In the genomic region with DNA sequence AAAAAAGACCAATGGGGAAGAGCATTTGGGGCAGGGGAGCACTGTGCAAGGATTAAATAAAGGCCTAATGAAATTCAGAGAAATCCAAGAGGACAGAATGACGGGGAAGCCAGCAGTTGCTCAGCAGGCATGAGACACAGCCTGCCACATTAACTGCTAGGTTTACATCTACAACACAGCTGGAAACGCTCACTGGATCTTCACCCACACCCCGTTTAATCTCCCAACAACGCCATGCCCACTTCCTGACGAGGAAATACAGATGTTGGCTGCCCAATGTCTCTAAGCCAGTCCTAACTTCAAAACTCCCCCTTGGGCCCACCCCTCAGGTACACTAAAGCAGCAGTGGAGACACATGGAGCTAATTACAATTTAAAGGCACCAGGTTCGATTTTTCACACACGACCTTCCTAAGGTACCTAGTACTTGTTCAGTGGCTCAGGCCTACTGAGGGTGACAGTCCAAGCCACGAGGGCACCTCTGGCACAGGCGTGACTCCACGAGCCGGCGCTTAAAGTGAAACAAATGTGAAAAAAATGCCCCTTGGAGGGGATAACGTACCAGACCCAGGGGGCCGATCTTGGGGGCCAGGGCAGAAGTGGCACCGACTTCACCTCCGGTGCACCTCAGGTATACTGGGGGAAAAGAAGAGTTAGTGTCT, we compare ENCODE assay signal across 8 cellular contexts. TPM values are rescaled to one million over a fixed set of nuclear protein-coding genes. Genes with fewer than 3 reads are reported as not detected.
DNase-seq lines count a peak whose midpoint lies in the region; ATAC-seq and TF ChIP-seq lines count a peak whose summit lies in the region.

No MANE protein-coding gene starts in this region.

- peak overlapping the region; percentile 93 for H3K4me3 Mint-ChIP-seq in MCF 10A (ENCODE audit: unreplicated experiment)

- no peaks in the 10 kb centered on the region for H3K27me3 Mint-ChIP-seq in MCF 10A (ENCODE audit: insufficient read depth, unreplicated experiment)

- TF ChIP-seq POLR2A in testis (IDR thresholded peaks at IDR 0.05) = no peak

- no peaks in the 10 kb centered on the region for H3K27me3 ChIP-seq in testis

- H3K4me3 ChIP-seq in GM08714 (ENCODE audit: low read length) = peak overlapping the region; percentile 99
- H3K4me3 ChIP-seq in LNCaP clone FGC (ENCODE audit: low read depth, low read length) = peak overlapping the region; percentile 81
- peak overlapping the region; percentile 96 to 97 for H3K4me3 ChIP-seq in testis

- 2 to 3% methylated on average over 16 of the region's 16 CpGs for WGBS in testis, 2 donors

- BruUV-seq in MCF 10A (replicated peaks; lab: Mats Ljungman, UMichigan) = no TSS peak

- POLR2A ChIA-PET in MCF 10A (lab: Yijun Ruan, JAX) = interaction anchor here (0.5 to 3.6 kb wide), 38 partner anchors 10 to 401 kb away, joined by 3 to 91 read pairs (median 5); a partner anchor contains a TSS

- CTCF ChIA-PET in MCF 10A (lab: Yijun Ruan, JAX) = interaction anchor here (0.6 to 1.0 kb wide), 4 partner anchors 27 to 237 kb away, joined by 3 to 4 read pairs (median 3); no protein-coding TSS in a partner anchor

- peak overlapping the region; percentile 92 to 96 for H3K27ac ChIP-seq in testis

- H3K36me3 Mint-ChIP-seq in MCF 10A (ENCODE audit: insufficient read depth, unreplicated experiment) = peaks cover 86% of the 10 kb centered on the region

- H3K4me1 ChIP-seq in testis = peaks cover 20% of the 10 kb centered on the region

- H3K9me3 Mint-ChIP-seq in MCF 10A (ENCODE audit: unreplicated experiment) = no peaks in the 10 kb centered on the region

- no peaks in the 10 kb centered on the region for H3K36me3 ChIP-seq in testis (ENCODE audit: low read depth, missing control alignments)

- TF ChIP-seq CTCF in LNCaP clone FGC (IDR thresholded peaks at IDR 0.05; ENCODE audit: control insufficient read depth, extremely low read depth, insufficient read depth) (no peak), MCF 10A (IDR thresholded peaks at IDR 0.05; ENCODE audit: unreplicated experiment) (no peak), testis (IDR thresholded peaks at IDR 0.05) (no peak)

- peak; percentile 3 for ATAC-seq in left lobe of liver
- no peak for ATAC-seq in GM18873 (IDR thresholded peaks at IDR 0.05; ENCODE audit: low FRiP score, unreplicated experiment)
- ATAC-seq in GM21723 (IDR thresholded peaks at IDR 0.05; ENCODE audit: unreplicated experiment) = no peak

- peak overlapping the region; percentile 97 for H3K27ac Mint-ChIP-seq in MCF 10A (ENCODE audit: low read depth, unreplicated experiment)

- no peaks in the 10 kb centered on the region for H3K9me3 ChIP-seq in testis

- H3K4me1 Mint-ChIP-seq in MCF 10A (ENCODE audit: insufficient read depth, unreplicated experiment) = peaks cover 44% of the 10 kb centered on the region

- intact Hi-C loops in MCF 10A (cut with micrococcal nuclease) = no loop called here
- intact Hi-C loops in testis (cut with DNase I; ENCODE audit: low total_unique reads) = no loop called here

- DNase-seq in LNCaP clone FGC (ENCODE audit: low read depth) (no peak), MCF 10A (ENCODE audit: unreplicated experiment) (peak; percentile 17), left lobe of liver (ENCODE audit: low spot score) (no peak), testis (peak; percentile 20), NCI-H1048 (lab: John Stamatoyannopoulos, UW) (no peak)

RNA-seq across cellular contexts. Expression of a gene that starts 0.9 kb away (rescaled TPM):
- total RNA-seq in MCF 10A (2022) = 3,086 and 3,252 TPM in 2 replicates
- 307 TPM for total RNA-seq in left lobe of liver
- 100 to 1,000 TPM; 499 to 950 TPM for total RNA-seq in testis
- polyA plus RNA-seq in testis (ENCODE audit: insufficient read depth, low read depth, low replicate concordance) = 1,237 TPM

RNA-seq across cellular contexts. Expression of a gene that starts 1.0 kb away (rescaled TPM):
- total RNA-seq in MCF 10A (2022) = 23.5 and 26.2 TPM in 2 replicates
- total RNA-seq in left lobe of liver = 10.9 TPM
- total RNA-seq in testis = 10 to 100 TPM; 20.5 to 22.0 TPM
- polyA plus RNA-seq in testis (ENCODE audit: insufficient read depth, low read depth, low replicate concordance) = 9.9 TPM

RNA-seq across cellular contexts. Expression of a gene that starts 26.1 kb away (rescaled TPM):
- 7.9 and 9.3 TPM in 2 replicates for total RNA-seq in MCF 10A (2022)
- 4.2 TPM for total RNA-seq in left lobe of liver
- 10 to 100 TPM; 19.5 to 24.5 TPM for total RNA-seq in testis
- polyA plus RNA-seq in testis (ENCODE audit: insufficient read depth, low read depth, low replicate concordance) = 15.9 TPM

RNA-seq across cellular contexts. Expression of a gene that starts 53.3 kb away (rescaled TPM):
- total RNA-seq in MCF 10A (2022) = 13.7 and 14.0 TPM in 2 replicates
- total RNA-seq in left lobe of liver = 26.3 TPM
- 10 to 100 TPM; 62.7 to 68.6 TPM for total RNA-seq in testis
- polyA plus RNA-seq in testis (ENCODE audit: insufficient read depth, low read depth, low replicate concordance) = 128 TPM

Comparison
In these comparisons a context has a peak if more than half of its experiments do, and no peak if none do; other contexts are left out.
1. DNase-seq: peak in MCF 10A (single experiment) and testis (single experiment); none in LNCaP clone FGC (single experiment), left lobe of liver (single experiment) and NCI-H1048 (single experiment).
2. Peak in every context shown above with its lines, with median percentiles within 50 percentile points of each other: H3K4me3 ChIP-seq.